22 cellular contexts compared by ENCODE assay signal in the genomic region with DNA sequence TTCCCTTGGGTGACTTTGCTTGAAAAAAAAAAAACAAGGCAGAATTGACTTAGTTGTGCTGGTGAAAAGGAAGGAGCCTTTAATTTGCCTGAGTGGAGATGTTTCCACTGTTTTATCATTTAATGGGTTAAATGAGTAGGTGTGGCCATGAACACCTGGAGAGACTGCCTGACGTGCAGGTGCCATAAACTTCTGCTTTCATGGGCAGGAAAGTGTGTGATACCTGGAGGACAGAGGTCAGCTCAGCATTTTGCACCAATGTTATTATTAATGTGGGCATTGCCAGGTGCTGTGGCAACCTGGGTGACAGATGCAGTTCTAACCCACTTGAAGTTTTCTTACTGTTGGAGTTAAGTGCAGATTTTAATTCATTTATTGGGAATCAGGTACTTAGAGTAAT.
DNase-seq lines count a peak whose midpoint lies in the region; ATAC-seq and TF ChIP-seq lines count a peak whose summit lies in the region.
"Had no signal": no experiment of that assay in that cellular context is flagged by ENCODE, and none has a peak within 500 bp of the region (broad histone marks: within the 10 kb centered on the region; RNA-seq: fewer than 3 reads in every experiment).

No MANE protein-coding gene starts in this region.

- H3K27me3 ChIP-seq in heart right ventricle (no peaks in the 10 kb centered on the region), foreskin keratinocyte (no peaks in the 10 kb centered on the region), thyroid gland (no peaks in the 10 kb centered on the region), SJCRH30 (no peaks in the 10 kb centered on the region)
- H3K27me3 ChIP-seq: pancreas, suprapubic skin had no signal

- H3K4me3 ChIP-seq in heart right ventricle (no peak overlapping the region), thyroid gland (replicated peaks in 1 of 3) (no peak overlapping the region), SJCRH30 (no peak overlapping the region)
- H3K4me3 ChIP-seq: pancreas, suprapubic skin had no signal

- H3K27ac ChIP-seq in heart right ventricle, result peak overlapping the region in 7 of 10 donors; percentile 1 to 64 (median 47)
- peak overlapping the region; percentile 19 for H3K27ac ChIP-seq in foreskin keratinocyte
- no peak overlapping the region for H3K27ac ChIP-seq in thyroid gland
- no peak overlapping the region for H3K27ac ChIP-seq in SJCRH30
- H3K27ac ChIP-seq: pancreas had no signal

- H3K4me3 Mint-ChIP-seq in type B pancreatic cell, result no peak overlapping the region
- H3K4me3 Mint-ChIP-seq: activated CD4-positive, alpha-beta memory T cell treated with anti-CD3 and anti-CD28 coated beads for 36 hours; CD4-positive, CD25-positive, alpha-beta regulatory T cell; natural killer cell; T-helper 1 cell treated with Interleukin-12 subunit alpha and Interleukin-12 subunit beta and Interleukin-4 antibody, amounts not matched to agents 30 μg/mL and 1 μg/mL, for 36 hours had no signal

- TF ChIP-seq POLR2A in thyroid gland (IDR thresholded peaks at IDR 0.05), result no peak

- peak overlapping the region; percentile 29 for H3K27ac Mint-ChIP-seq in type B pancreatic cell
- H3K27ac Mint-ChIP-seq: activated CD4-positive, alpha-beta memory T cell treated with anti-CD3 and anti-CD28 coated beads for 36 hours; natural killer cell; T-helper 1 cell treated with Interleukin-12 subunit alpha and Interleukin-12 subunit beta and Interleukin-4 antibody, amounts not matched to agents 30 μg/mL and 1 μg/mL, for 36 hours had no signal

- H3K4me1 ChIP-seq in heart right ventricle, result peaks cover 6 to 74% (median 42%) of the 10 kb centered on the region in 9 donors
- no peaks in the 10 kb centered on the region for H3K4me1 ChIP-seq in foreskin keratinocyte
- H3K4me1 ChIP-seq in thyroid gland, result peaks cover 13 to 30% of the 10 kb centered on the region in 2 donors
- H3K4me1 ChIP-seq in SJCRH30, result peaks cover 3% of the 10 kb centered on the region; the same call in 1 of the 2 replicates

- intact Hi-C loops in heart right ventricle (cut with DNase I), result loop anchor here in 2 of 10 donors (5.0 kb wide), 2 partner anchors 39 to 44 kb away; no protein-coding TSS in a partner anchor
- intact Hi-C loops in left cardiac atrium (cut with DNase I), result no loop called here
- intact Hi-C loops in thyroid gland (cut with DNase I), result no loop called here

- H3K9me3 ChIP-seq in heart right ventricle (no peaks in the 10 kb centered on the region), thyroid gland (no peaks in the 10 kb centered on the region), SJCRH30 (replicated peaks) (no peaks in the 10 kb centered on the region)
- H3K9me3 ChIP-seq: pancreas, suprapubic skin had no signal

- ATAC-seq in heart right ventricle, result no peak
- ATAC-seq in left cardiac atrium, result no peak
- peak; percentile 18 for ATAC-seq in foreskin keratinocyte
- ATAC-seq: natural killer cell, sciatic nerve had no signal

- H3K36me3 Mint-ChIP-seq in type B pancreatic cell, result peaks cover 10% of the 10 kb centered on the region
- H3K36me3 Mint-ChIP-seq: natural killer cell had no signal

- H3K36me3 ChIP-seq in heart right ventricle, result peaks cover 0 to 25% (median 0%) of the 10 kb centered on the region in 9 donors
- no peaks in the 10 kb centered on the region for H3K36me3 ChIP-seq in thyroid gland
- no peaks in the 10 kb centered on the region for H3K36me3 ChIP-seq in SJCRH30
- H3K36me3 ChIP-seq: suprapubic skin had no signal

- TF ChIP-seq CTCF in heart right ventricle (IDR thresholded peaks at IDR 0.05), result no peak
- no peak for TF ChIP-seq CTCF in foreskin keratinocyte (conservative IDR thresholded peaks at IDR 0.05)
- no peak for TF ChIP-seq CTCF in type B pancreatic cell (conservative IDR thresholded peaks at IDR 0.05)
- TF ChIP-seq CTCF in thyroid gland (IDR thresholded peaks at IDR 0.05), result no peak

- no peaks in the 10 kb centered on the region for H3K27me3 Mint-ChIP-seq in type B pancreatic cell
- H3K27me3 Mint-ChIP-seq: activated CD4-positive, alpha-beta memory T cell treated with anti-CD3 and anti-CD28 coated beads for 36 hours; CD4-positive, CD25-positive, alpha-beta regulatory T cell had no signal

- no peaks in the 10 kb centered on the region for H3K9me3 Mint-ChIP-seq in type B pancreatic cell
- H3K9me3 Mint-ChIP-seq: activated CD4-positive, alpha-beta memory T cell treated with anti-CD3 and anti-CD28 coated beads for 36 hours; CD4-positive, CD25-positive, alpha-beta regulatory T cell; natural killer cell; T-helper 1 cell treated with Interleukin-12 subunit alpha and Interleukin-12 subunit beta and Interleukin-4 antibody, amounts not matched to agents 30 μg/mL and 1 μg/mL, for 36 hours had no signal

- peaks cover 13% of the 10 kb centered on the region for H3K4me1 Mint-ChIP-seq in type B pancreatic cell (ENCODE audit: unreplicated experiment)
- H3K4me1 Mint-ChIP-seq: natural killer cell had no signal

- no peak for DNase-seq in heart right ventricle
- DNase-seq in left cardiac atrium, result no peak
- DNase-seq in NCI-H510A (lab: John Stamatoyannopoulos, UW), result peak; percentile 21
- DNase-seq in foreskin keratinocyte, result no peak
- no peak for DNase-seq in type B pancreatic cell (ENCODE audit: extremely low spot score, unreplicated experiment)
- DNase-seq in thyroid gland, result no peak
- DNase-seq in stimulated activated CD8-positive, alpha-beta memory T cell treated with anti-CD3 and anti-CD28 coated beads, Interleukin-4, amount 100 ng/mL, for 48 hours, result no peak
- no peak for DNase-seq in SJCRH30
- DNase-seq: activated CD4-positive, alpha-beta memory T cell treated with anti-CD3 and anti-CD28 coated beads for 36 hours; activated gamma-delta T cell; activated T-cell treated with anti-CD3 and anti-CD28 coated beads for 4 hours; CD4-positive, CD25-positive, alpha-beta regulatory T cell; IMR-90; kidney; mesendoderm; natural killer cell; NCI-H187 treated with DMSO at 0.1 percent for 48 hours; OCI-M1; pancreas had no signal

- 57 to 71% methylated on average over 1 of the region's 1 CpG for WGBS in heart right ventricle, 2 donors
- 38 to 55% methylated on average over 1 of the region's 1 CpG for WGBS in thyroid gland, 2 donors

Comparison
In these comparisons a context has a peak if more than half of its experiments do, and no peak if none do; other contexts are left out.
1. H3K27ac ChIP-seq: peak in heart right ventricle (7 of 10) and foreskin keratinocyte (single experiment); none in thyroid gland (0 of 3) and SJCRH30 (single experiment).